Comparison of ENCODE assay signal across 1 cellular context in the genomic region with DNA sequence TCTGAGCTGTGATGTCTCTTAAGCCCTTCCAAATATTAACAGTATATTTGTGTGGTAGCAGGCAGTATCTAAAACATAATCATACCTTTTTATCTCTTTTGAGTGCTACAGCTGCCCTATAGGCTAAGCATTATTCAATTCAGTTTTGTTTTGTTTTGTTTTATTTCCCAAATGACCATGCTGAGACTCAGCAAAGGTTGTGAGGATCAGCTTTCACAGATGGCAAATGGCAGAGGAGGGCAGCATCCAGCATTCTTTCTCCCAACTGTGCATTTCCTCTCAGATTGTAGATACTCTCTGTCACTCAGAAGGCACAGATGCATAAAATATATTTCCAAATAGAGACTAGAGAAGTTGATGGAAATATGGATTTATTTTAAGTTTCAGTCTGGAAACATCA.
TF ChIP-seq lines count a peak whose summit lies in the region.

No MANE protein-coding gene starts in this region.

TF ChIP-seq in A549, 52 proteins besides CTCF, POLR2A, EP300 and RAD21 (continued from another document):
- TF ChIP-seq, protein P1, sequence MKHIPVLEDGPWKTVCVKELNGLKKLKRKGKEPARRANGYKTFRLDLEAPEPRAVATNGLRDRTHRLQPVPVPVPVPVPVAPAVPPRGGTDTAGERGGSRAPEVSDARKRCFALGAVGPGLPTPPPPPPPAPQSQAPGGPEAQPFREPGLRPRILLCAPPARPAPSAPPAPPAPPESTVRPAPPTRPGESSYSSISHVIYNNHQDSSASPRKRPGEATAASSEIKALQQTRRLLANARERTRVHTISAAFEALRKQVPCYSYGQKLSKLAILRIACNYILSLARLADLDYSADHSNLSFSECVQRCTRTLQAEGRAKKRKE (CRISPR knock-in tag; IDR thresholded peaks at IDR 0.05; ENCODE audit: low read depth), result no peak
- TF ChIP-seq, protein P2, sequence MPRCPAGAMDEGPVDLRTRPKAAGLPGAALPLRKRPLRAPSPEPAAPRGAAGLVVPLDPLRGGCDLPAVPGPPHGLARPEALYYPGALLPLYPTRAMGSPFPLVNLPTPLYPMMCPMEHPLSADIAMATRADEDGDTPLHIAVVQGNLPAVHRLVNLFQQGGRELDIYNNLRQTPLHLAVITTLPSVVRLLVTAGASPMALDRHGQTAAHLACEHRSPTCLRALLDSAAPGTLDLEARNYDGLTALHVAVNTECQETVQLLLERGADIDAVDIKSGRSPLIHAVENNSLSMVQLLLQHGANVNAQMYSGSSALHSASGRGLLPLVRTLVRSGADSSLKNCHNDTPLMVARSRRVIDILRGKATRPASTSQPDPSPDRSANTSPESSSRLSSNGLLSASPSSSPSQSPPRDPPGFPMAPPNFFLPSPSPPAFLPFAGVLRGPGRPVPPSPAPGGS (IDR thresholded peaks at IDR 0.05), result no peak
- TF ChIP-seq KDM1A (IDR thresholded peaks at IDR 0.05; ENCODE audit: low read depth), result no peak
- TF ChIP-seq FOXS1 (CRISPR knock-in tag; IDR thresholded peaks at IDR 0.05), result no peak
- TF ChIP-seq TP53 (CRISPR knock-in tag; IDR thresholded peaks at IDR 0.05), result no peak
- TF ChIP-seq BHLHE40 (IDR thresholded peaks at IDR 0.05; ENCODE audit: low read depth, low read length), result no peak
- no peak for TF ChIP-seq NR3C1 (IDR thresholded peaks at IDR 0.05)
- TF ChIP-seq, protein P3, sequence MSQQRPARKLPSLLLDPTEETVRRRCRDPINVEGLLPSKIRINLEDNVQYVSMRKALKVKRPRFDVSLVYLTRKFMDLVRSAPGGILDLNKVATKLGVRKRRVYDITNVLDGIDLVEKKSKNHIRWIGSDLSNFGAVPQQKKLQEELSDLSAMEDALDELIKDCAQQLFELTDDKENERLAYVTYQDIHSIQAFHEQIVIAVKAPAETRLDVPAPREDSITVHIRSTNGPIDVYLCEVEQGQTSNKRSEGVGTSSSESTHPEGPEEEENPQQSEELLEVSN (IDR thresholded peaks at IDR 0.05; ENCODE audit: borderline replicate concordance, low read depth), result no peak
- TF ChIP-seq ZNF302 (CRISPR knock-in tag; IDR thresholded peaks at IDR 0.05), result no peak
- no peak for TF ChIP-seq EHF (CRISPR knock-in tag; IDR thresholded peaks at IDR 0.05)
- TF ChIP-seq ESRRA (IDR thresholded peaks at IDR 0.05; ENCODE audit: borderline replicate concordance, low read length), result no peak
TF ChIP-seq in A549: peak in this region for 0.
